In genomic region chr10:31582365-31583052, GRCh38 we compare ENCODE assay signal across 11 cellular contexts.
DNase-seq lines count a peak whose midpoint lies in the region; FAIRE-seq and TF ChIP-seq lines count a peak whose summit lies in the region.
"Had no signal": no experiment of that assay in that cellular context is flagged by ENCODE, and none has a peak within 500 bp of the region (broad histone marks: within the 10 kb centered on the region; RNA-seq: fewer than 3 reads in every experiment).

No MANE protein-coding gene starts in this region.

- WGBS in suprapubic skin = 56% methylated on average over 8 of the region's 8 CpGs

- H3K4me3 Mint-ChIP-seq in nephron progenitor cell = no peak overlapping the region

- peaks cover 20% of the 10 kb centered on the region for H3K9me3 Mint-ChIP-seq in nephron progenitor cell

- no peak for TF ChIP-seq EP300 in suprapubic skin (IDR thresholded peaks at IDR 0.05)

- TF ChIP-seq CTCF in nephron progenitor cell (IDR thresholded peaks at IDR 0.05) (no peak), suprapubic skin (IDR thresholded peaks at IDR 0.05) (no peak)

- peak overlapping the region; percentile 77 for H3K27ac Mint-ChIP-seq in nephron progenitor cell

- DNase-seq in Daoy (ENCODE audit: low read depth) (peak; percentile 26), NOMO-1 treated with DMSO at 0.1 percent for 48 hours (lab: John Stamatoyannopoulos, UW; ENCODE audit: unreplicated experiment) (peak; percentile 33), fibroblast of gingiva (ENCODE audit: low read depth) (peak; percentile 26), nephron progenitor cell (no peak), suprapubic skin (ENCODE audit: low spot score in 2 of 2) (no peak), urothelium cell line (ENCODE audit: low spot score) (no peak), cerebellar cortex (ENCODE audit: low spot score) (no peak)
- DNase-seq in stimulated activated CD4-positive, alpha-beta T cell treated with anti-CD3 and anti-CD28 coated beads, Interleukin-15, amount 100 ng/mL, for 24 hours = no peak
- DNase-seq: Peyer's patch had no signal

- H3K4me1 ChIP-seq in suprapubic skin = peaks cover 19% of the 10 kb centered on the region

- H3K36me3 Mint-ChIP-seq in nephron progenitor cell (ENCODE audit: low read depth) = no peaks in the 10 kb centered on the region

- peaks cover 6% of the 10 kb centered on the region for H3K27me3 Mint-ChIP-seq in nephron progenitor cell (ENCODE audit: low read depth, poor library complexity)

- H3K36me3 ChIP-seq in suprapubic skin = no peaks in the 10 kb centered on the region
- H3K36me3 ChIP-seq: Peyer's patch had no signal

- no peaks in the 10 kb centered on the region for H3K9me3 ChIP-seq in suprapubic skin
- H3K9me3 ChIP-seq: Peyer's patch had no signal

- H3K27me3 ChIP-seq in suprapubic skin = no peaks in the 10 kb centered on the region
- H3K27me3 ChIP-seq: Peyer's patch had no signal

- no peak overlapping the region for H3K27ac ChIP-seq in suprapubic skin

- no peak for FAIRE-seq in urothelium cell line (lab: Jason Lieb, UNC)
- FAIRE-seq: endometrium, G401.6 had no signal

- peaks cover 39% of the 10 kb centered on the region for H3K4me1 Mint-ChIP-seq in nephron progenitor cell

- no peak overlapping the region for H3K4me3 ChIP-seq in suprapubic skin
- H3K4me3 ChIP-seq: Peyer's patch had no signal

- no peak for TF ChIP-seq POLR2A in suprapubic skin (IDR thresholded peaks at IDR 0.05)

Comparison
In these comparisons a context has a peak if more than half of its experiments do, and no peak if none do; other contexts are left out.
1. DNase-seq: peak in Daoy (single experiment), NOMO-1 treated with DMSO at 0.1 percent for 48 hours (single experiment) and fibroblast of gingiva (single experiment); none in nephron progenitor cell (single experiment), suprapubic skin (0 of 2), urothelium cell line (single experiment), stimulated activated CD4-positive, alpha-beta T cell treated with anti-CD3 and anti-CD28 coated beads, Interleukin-15, amount 100 ng/mL, for 24 hours (single experiment) and cerebellar cortex (single experiment).